In genomic region chr2:169799555-169799954, GRCh38 we compare ENCODE assay signal across 8 cellular contexts. TPM values are rescaled to one million over a fixed set of nuclear protein-coding genes. Genes with fewer than 3 reads are reported as not detected.
DNase-seq lines count a peak whose midpoint lies in the region; ATAC-seq lines count a peak whose summit lies in the region.

No MANE protein-coding gene starts in this region.

- DNase-seq in DMS 273 (lab: John Stamatoyannopoulos, UW; ENCODE audit: unreplicated experiment), result peak; percentile 33
- DNase-seq in DMS 273 treated with DMSO at 0.1 percent for 48 hours (lab: John Stamatoyannopoulos, UW), result no peak
- peak; percentile 27 for DNase-seq in NCI-H2227 (lab: John Stamatoyannopoulos, UW; ENCODE audit: unreplicated experiment)
- no peak for DNase-seq in central memory CD8-positive, alpha-beta T cell (ENCODE audit: low spot score in 2 of 2)
- no peak for DNase-seq in CD1c-positive myeloid dendritic cell (ENCODE audit: extremely low spot score)

- peaks cover 15% of the 10 kb centered on the region for H3K4me1 Mint-ChIP-seq in central memory CD8-positive, alpha-beta T cell

- H3K4me3 Mint-ChIP-seq in central memory CD8-positive, alpha-beta T cell, result peak overlapping the region; percentile 87

- peak overlapping the region; percentile 91 for H3K4me3 ChIP-seq in mesodermal cell (ENCODE audit: extremely low read depth, insufficient read depth, low read length, poor library complexity, severe bottlenecking)

- no peaks in the 10 kb centered on the region for H3K27me3 Mint-ChIP-seq in central memory CD8-positive, alpha-beta T cell

- peak overlapping the region; percentile 88 for H3K27ac ChIP-seq in mesodermal cell (ENCODE audit: low read depth, low read length, severe bottlenecking)

- ATAC-seq in central memory CD8-positive, alpha-beta T cell (replicated peaks; ENCODE audit: extremely low read depth, poor library complexity, severe bottlenecking), result no peak
- no peak for ATAC-seq in HG03354 (IDR thresholded peaks at IDR 0.05; ENCODE audit: poor library complexity, severe bottlenecking, unreplicated experiment)
- no peak for ATAC-seq in HG03159 (IDR thresholded peaks at IDR 0.05; ENCODE audit: unreplicated experiment)

- WGBS in mesodermal cell (ENCODE audit: insufficient coverage in 2 of 2), 2 experiments, result 3 to 4% methylated on average over 3 to 4 of the region's 6 CpGs

- no peaks in the 10 kb centered on the region for H3K9me3 ChIP-seq in mesodermal cell (ENCODE audit: control insufficient read depth, low read length)

- H3K36me3 Mint-ChIP-seq in central memory CD8-positive, alpha-beta T cell (ENCODE audit: insufficient read depth), result peaks cover 39% of the 10 kb centered on the region

- H3K27ac Mint-ChIP-seq in central memory CD8-positive, alpha-beta T cell (ENCODE audit: low read depth), result peak overlapping the region; percentile 93

- H3K36me3 ChIP-seq in mesodermal cell (ENCODE audit: control insufficient read depth, insufficient read depth, low read length), result peaks cover 22% of the 10 kb centered on the region

- H3K9me3 Mint-ChIP-seq in central memory CD8-positive, alpha-beta T cell, result no peaks in the 10 kb centered on the region

- H3K4me1 ChIP-seq in mesodermal cell (ENCODE audit: control insufficient read depth, insufficient read depth, low read length, poor library complexity, severe bottlenecking), result no peaks in the 10 kb centered on the region

RNA-seq across cellular contexts. Expression of gene SSB, which starts 0.9 kb away (rescaled TPM):
- polyA plus RNA-seq in mesodermal cell (2013, experiment 1 of 2), result 130 TPM
- 196 TPM for polyA plus RNA-seq in mesodermal cell (2013, experiment 2 of 2)

RNA-seq across cellular contexts. Expression of gene METTL5, which starts 25.1 kb away (rescaled TPM):
- polyA plus RNA-seq in mesodermal cell (2013, experiment 1 of 2), result 77.9 TPM
- polyA plus RNA-seq in mesodermal cell (2013, experiment 2 of 2), result 87.5 TPM

RNA-seq across cellular contexts. Expression of gene UBR3, which starts 27.7 kb away (rescaled TPM):
- polyA plus RNA-seq in mesodermal cell (2013, experiment 1 of 2), result 18.1 TPM
- polyA plus RNA-seq in mesodermal cell (2013, experiment 2 of 2), result 19.3 TPM

Comparison
In these comparisons a context has a peak if more than half of its experiments do, and no peak if none do; other contexts are left out.
1. DNase-seq: peak in DMS 273 (single experiment) and NCI-H2227 (single experiment); none in DMS 273 treated with DMSO at 0.1 percent for 48 hours (single experiment), central memory CD8-positive, alpha-beta T cell (0 of 2) and CD1c-positive myeloid dendritic cell (single experiment).